Comparison of ENCODE assay signal across 16 cellular contexts in the genomic region with DNA sequence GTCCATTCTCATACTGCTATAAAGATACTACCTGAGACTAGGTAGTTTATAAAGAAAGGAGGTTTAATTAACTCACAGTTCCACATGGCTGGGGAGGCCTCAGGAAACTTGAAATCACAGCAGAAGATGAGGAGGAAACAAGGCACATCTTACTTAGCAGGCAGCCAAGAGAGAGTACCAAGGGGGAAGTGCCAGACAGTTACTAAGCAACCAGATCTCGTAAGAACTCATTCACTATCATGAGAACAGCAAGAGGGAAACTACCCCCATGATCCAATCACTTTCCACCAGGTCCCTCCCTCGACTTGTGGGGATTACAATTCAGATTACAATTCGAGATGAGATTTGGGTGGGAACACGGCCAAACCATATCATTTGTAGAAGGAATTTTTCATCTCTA.
"Had no signal": no experiment of that assay in that cellular context is flagged by ENCODE, and none has a peak within 500 bp of the region (broad histone marks: within the 10 kb centered on the region; RNA-seq: fewer than 3 reads in every experiment).

No MANE protein-coding gene starts in this region.

- H3K27me3 Mint-ChIP-seq: activated naive CD8-positive, alpha-beta T cell treated with anti-CD3 and anti-CD28 coated beads, Interleukin-2, amount 50 U/mL, for 24 hours; naive thymus-derived CD8-positive, alpha-beta T cell; stimulated activated memory B cell treated with anti-CD40 and anti-IgM and Interleukin-4, amounts not matched to agents 10 μg/mL and 1 μg/mL and 100 μg/mL, for 72 hours; T-cell had no signal

- DNase-seq: activated CD4-positive, alpha-beta T cell treated with anti-CD3 and anti-CD28 coated beads for 4 hours; activated CD8-positive, alpha-beta T cell treated with anti-CD3 and anti-CD28 coated beads, Interleukin-2, amount 10 ng/mL, durations not matched to agents 7 days and 5 days; activated naive CD4-positive, alpha-beta T cell; activated naive CD8-positive, alpha-beta T cell treated with anti-CD3 and anti-CD28 coated beads, Interleukin-2, amount 50 U/mL, for 24 hours; glutamatergic neuron; immature natural killer cell; mucosa of descending colon; naive thymus-derived CD8-positive, alpha-beta T cell; right cardiac atrium; small intestine; T-cell; T1000; transverse colon had no signal

- H3K9me3 ChIP-seq: mucosa of descending colon, transverse colon had no signal

- H3K27ac Mint-ChIP-seq: activated CD8-positive, alpha-beta T cell treated with anti-CD3 and anti-CD28 coated beads, Interleukin-2, amount 10 ng/mL, durations not matched to agents 7 days and 5 days; activated naive CD8-positive, alpha-beta T cell treated with anti-CD3 and anti-CD28 coated beads, Interleukin-2, amount 50 U/mL, for 24 hours; activated T-helper 1 cell treated with anti-CD3 and anti-CD28 coated beads, Interleukin-12 subunit alpha, Interleukin-12 subunit beta, Interleukin-2, Interleukin-4 antibody, amounts not matched to agents 30 ng/mL and 10 ng/mL and 1 ng/mL, durations not matched to agents 14 hours and 24 hours and 36 hours; T-cell had no signal

- H3K4me3 Mint-ChIP-seq: activated CD8-positive, alpha-beta T cell treated with anti-CD3 and anti-CD28 coated beads, Interleukin-2, amount 10 ng/mL, durations not matched to agents 7 days and 5 days; activated naive CD8-positive, alpha-beta T cell treated with anti-CD3 and anti-CD28 coated beads, Interleukin-2, amount 50 U/mL, for 24 hours; activated T-helper 1 cell treated with anti-CD3 and anti-CD28 coated beads, Interleukin-12 subunit alpha, Interleukin-12 subunit beta, Interleukin-2, Interleukin-4 antibody, amounts not matched to agents 30 ng/mL and 10 ng/mL and 1 ng/mL, durations not matched to agents 14 hours and 24 hours and 36 hours; immature natural killer cell; naive thymus-derived CD8-positive, alpha-beta T cell; stimulated activated memory B cell treated with anti-CD40 and anti-IgM and Interleukin-4, amounts not matched to agents 10 μg/mL and 1 μg/mL and 100 μg/mL, for 72 hours; T-cell had no signal

- H3K27ac ChIP-seq: transverse colon had no signal

- H3K27me3 ChIP-seq: transverse colon had no signal

- H3K4me1 Mint-ChIP-seq: immature natural killer cell, T-cell had no signal

- H3K4me3 ChIP-seq: mucosa of descending colon, transverse colon had no signal

- ATAC-seq: activated CD8-positive, alpha-beta T cell treated with anti-CD3 and anti-CD28 coated beads, Interleukin-2, amount 10 ng/mL, durations not matched to agents 7 days and 5 days; activated naive CD8-positive, alpha-beta T cell treated with anti-CD3 and anti-CD28 coated beads, Interleukin-2, amount 50 U/mL, for 24 hours; esophagus mucosa; naive thymus-derived CD8-positive, alpha-beta T cell; stimulated activated memory B cell treated with anti-CD40 and anti-IgM and Interleukin-4, amounts not matched to agents 10 μg/mL and 1 μg/mL and 100 μg/mL, for 72 hours; T-cell had no signal

- H3K9me3 Mint-ChIP-seq: activated T-helper 1 cell treated with anti-CD3 and anti-CD28 coated beads, Interleukin-12 subunit alpha, Interleukin-12 subunit beta, Interleukin-2, Interleukin-4 antibody, amounts not matched to agents 30 ng/mL and 10 ng/mL and 1 ng/mL, durations not matched to agents 14 hours and 24 hours and 36 hours; immature natural killer cell; T-cell had no signal
